In the genomic region with DNA sequence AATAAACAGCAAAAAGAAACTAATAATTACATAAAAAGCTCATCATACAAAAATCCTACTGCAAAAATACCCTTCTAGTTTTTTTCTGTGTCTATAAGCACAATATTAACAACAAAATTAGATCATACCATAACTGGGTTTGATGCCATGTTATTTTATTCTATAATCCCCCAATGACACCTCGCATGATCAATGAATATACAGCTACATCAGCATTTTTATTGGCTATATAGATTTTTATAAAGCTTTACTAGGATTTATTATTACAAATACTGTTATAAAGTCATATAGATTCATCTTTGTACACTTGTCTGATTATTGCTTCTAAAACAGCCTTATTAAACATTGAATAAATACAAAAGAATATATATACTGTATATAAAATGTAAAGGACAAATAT, we compare ENCODE assay signal across 2 cellular contexts.
TF ChIP-seq lines count a peak whose summit lies in the region.

No MANE protein-coding gene starts in this region.

TF ChIP-seq in HepG2, 621 proteins besides CTCF, POLR2A, EP300 and RAD21:
- TF ChIP-seq MAFF (IDR thresholded peaks at IDR 0.05; ENCODE audit: low read depth, low read length) (peak; percentile 90), MAFK (conservative IDR thresholded peaks at IDR 0.05 in 1 of 2, IDR thresholded peaks at IDR 0.05 in 1 of 2; ENCODE audit: low read length in 2 of 2) (peak; percentile 83 to 92)
- TF ChIP-seq, protein P1, sequence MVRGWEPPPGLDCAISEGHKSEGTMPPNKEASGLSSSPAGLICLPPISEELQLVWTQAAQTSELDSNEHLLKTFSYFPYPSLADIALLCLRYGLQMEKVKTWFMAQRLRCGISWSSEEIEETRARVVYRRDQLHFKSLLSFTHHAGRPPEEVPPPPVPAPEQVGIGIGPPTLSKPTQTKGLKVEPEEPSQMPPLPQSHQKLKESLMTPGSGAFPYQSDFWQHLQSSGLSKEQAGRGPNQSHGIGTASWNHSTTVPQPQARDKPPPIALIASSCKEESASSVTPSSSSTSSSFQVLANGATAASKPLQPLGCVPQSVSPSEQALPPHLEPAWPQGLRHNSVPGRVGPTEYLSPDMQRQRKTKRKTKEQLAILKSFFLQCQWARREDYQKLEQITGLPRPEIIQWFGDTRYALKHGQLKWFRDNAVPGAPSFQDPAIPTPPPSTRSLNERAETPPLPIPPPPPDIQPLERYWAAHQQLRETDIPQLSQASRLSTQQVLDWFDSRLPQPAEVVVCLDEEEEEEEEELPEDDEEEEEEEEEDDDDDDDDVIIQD (CRISPR knock-in tag; IDR thresholded peaks at IDR 0.05; ENCODE audit: low read depth) = no peak

TF ChIP-seq in K562, 482 proteins besides CTCF, POLR2A, EP300 and RAD21:
- TF ChIP-seq MAFF (IDR thresholded peaks at IDR 0.05; ENCODE audit: low read length) = peak; percentile 75
- TF ChIP-seq MAFG (tag; conservative IDR thresholded peaks at IDR 0.05) = peak; percentile 69
- peak; percentile 83 for TF ChIP-seq C11orf30 (IDR thresholded peaks at IDR 0.05; ENCODE audit: low read depth)
- no peak for TF ChIP-seq STAT5A (IDR thresholded peaks at IDR 0.05; ENCODE audit: borderline replicate concordance, low read length)
- peak; percentile 89 for TF ChIP-seq ZNF316 (IDR thresholded peaks at IDR 0.05)
- TF ChIP-seq ZNF589 (CRISPR knock-in tag; IDR thresholded peaks at IDR 0.05; ENCODE audit: low read depth) = no peak
- TF ChIP-seq ZKSCAN1 (IDR thresholded peaks at IDR 0.05; ENCODE audit: low read depth, low read length) = no peak
- TF ChIP-seq SRSF9 (IDR thresholded peaks at IDR 0.05; ENCODE audit: borderline replicate concordance, low read depth, low read length) = no peak
- peak; percentile 73 for TF ChIP-seq MAFK (IDR thresholded peaks at IDR 0.05; ENCODE audit: low read length)
- TF ChIP-seq, protein P2, sequence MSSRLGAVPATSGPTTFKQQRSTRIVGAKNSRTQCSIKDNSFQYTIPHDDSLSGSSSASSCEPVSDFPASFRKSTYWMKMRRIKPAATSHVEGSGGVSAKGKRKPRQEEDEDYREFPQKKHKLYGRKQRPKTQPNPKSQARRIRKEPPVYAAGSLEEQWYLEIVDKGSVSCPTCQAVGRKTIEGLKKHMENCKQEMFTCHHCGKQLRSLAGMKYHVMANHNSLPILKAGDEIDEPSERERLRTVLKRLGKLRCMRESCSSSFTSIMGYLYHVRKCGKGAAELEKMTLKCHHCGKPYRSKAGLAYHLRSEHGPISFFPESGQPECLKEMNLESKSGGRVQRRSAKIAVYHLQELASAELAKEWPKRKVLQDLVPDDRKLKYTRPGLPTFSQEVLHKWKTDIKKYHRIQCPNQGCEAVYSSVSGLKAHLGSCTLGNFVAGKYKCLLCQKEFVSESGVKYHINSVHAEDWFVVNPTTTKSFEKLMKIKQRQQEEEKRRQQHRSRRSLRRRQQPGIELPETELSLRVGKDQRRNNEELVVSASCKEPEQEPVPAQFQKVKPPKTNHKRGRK (tag; IDR thresholded peaks at IDR 0.05) = 0 out of 2 replicates have a peak, but pooled peaks have one; percentile 33
